Comparison of ENCODE assay signal across 18 cellular contexts in genomic region chr10:28542728-28543127, GRCh38.
"Had no signal": no experiment of that assay in that cellular context is flagged by ENCODE, and none has a peak within 500 bp of the region (broad histone marks: within the 10 kb centered on the region; RNA-seq: fewer than 3 reads in every experiment).

No MANE protein-coding gene starts in this region.

- H3K27ac ChIP-seq: brain microvascular endothelial cell, colonic mucosa, lower lobe of right lung, tibial nerve, uterus, WERI-Rb-1 had no signal

- H3K27me3 ChIP-seq: brain microvascular endothelial cell, colonic mucosa, tibial nerve, uterus had no signal

- ATAC-seq: lower lobe of right lung had no signal

- H3K9me3 ChIP-seq: colonic mucosa, lower lobe of right lung, tibial nerve, uterus had no signal

- H3K4me3 Mint-ChIP-seq: activated CD4-positive, alpha-beta memory T cell treated with anti-CD3 and anti-CD28 coated beads, Interleukin-2, amount 10 ng/mL, durations not matched to agents 7 days and 5 days; activated T-helper 1 cell treated with anti-CD3 and anti-CD28 coated beads, Interleukin-12 subunit alpha, Interleukin-12 subunit beta, Interleukin-2, Interleukin-4 antibody, amounts not matched to agents 30 ng/mL and 10 ng/mL and 1 ng/mL, durations not matched to agents 14 hours and 24 hours and 36 hours; nephron progenitor cell; stimulated activated naive CD8-positive, alpha-beta T cell treated with anti-CD3 and anti-CD28 coated beads, Interleukin-15, Interleukin-2, amounts not matched to agents 100 ng/mL and 50 ng/mL, for 24 hours had no signal

- H3K36me3 ChIP-seq: uterus had no signal

- H3K27me3 Mint-ChIP-seq: activated CD4-positive, alpha-beta memory T cell treated with anti-CD3 and anti-CD28 coated beads, Interleukin-2, amount 10 ng/mL, durations not matched to agents 7 days and 5 days; central memory CD8-positive, alpha-beta T cell; progenitor cell of endocrine pancreas; stimulated activated naive CD8-positive, alpha-beta T cell treated with anti-CD3 and anti-CD28 coated beads, Interleukin-15, Interleukin-2, amounts not matched to agents 100 ng/mL and 50 ng/mL, for 24 hours had no signal

- H3K27ac Mint-ChIP-seq: activated CD4-positive, alpha-beta memory T cell treated with anti-CD3 and anti-CD28 coated beads, Interleukin-2, amount 10 ng/mL, durations not matched to agents 7 days and 5 days; stimulated activated naive CD8-positive, alpha-beta T cell treated with anti-CD3 and anti-CD28 coated beads, Interleukin-15, Interleukin-2, amounts not matched to agents 100 ng/mL and 50 ng/mL, for 24 hours had no signal

- H3K9me3 Mint-ChIP-seq: activated CD4-positive, alpha-beta memory T cell treated with anti-CD3 and anti-CD28 coated beads, Interleukin-2, amount 10 ng/mL, durations not matched to agents 7 days and 5 days; activated T-helper 1 cell treated with anti-CD3 and anti-CD28 coated beads, Interleukin-12 subunit alpha, Interleukin-12 subunit beta, Interleukin-2, Interleukin-4 antibody, amounts not matched to agents 30 ng/mL and 10 ng/mL and 1 ng/mL, durations not matched to agents 14 hours and 24 hours and 36 hours; central memory CD8-positive, alpha-beta T cell; stimulated activated naive CD8-positive, alpha-beta T cell treated with anti-CD3 and anti-CD28 coated beads, Interleukin-15, Interleukin-2, amounts not matched to agents 100 ng/mL and 50 ng/mL, for 24 hours had no signal

- H3K4me1 Mint-ChIP-seq: nephron progenitor cell had no signal

- H3K4me1 ChIP-seq: colonic mucosa had no signal

- H3K4me3 ChIP-seq: colonic mucosa, lower lobe of right lung, tibial nerve, uterus had no signal

- FAIRE-seq: endometrium, frontal cortex had no signal

- DNase-seq: activated CD4-positive, alpha-beta memory T cell treated with anti-CD3 and anti-CD28 coated beads, Interleukin-2, amount 10 ng/mL, durations not matched to agents 7 days and 5 days; anterior cingulate cortex; brain microvascular endothelial cell; colonic mucosa; lower lobe of right lung; midbrain; nephron progenitor cell; occipital lobe; T-helper 2 cell; uterus; WERI-Rb-1 had no signal
